Comparison of ENCODE assay signal across 34 cellular contexts in the genomic region with DNA sequence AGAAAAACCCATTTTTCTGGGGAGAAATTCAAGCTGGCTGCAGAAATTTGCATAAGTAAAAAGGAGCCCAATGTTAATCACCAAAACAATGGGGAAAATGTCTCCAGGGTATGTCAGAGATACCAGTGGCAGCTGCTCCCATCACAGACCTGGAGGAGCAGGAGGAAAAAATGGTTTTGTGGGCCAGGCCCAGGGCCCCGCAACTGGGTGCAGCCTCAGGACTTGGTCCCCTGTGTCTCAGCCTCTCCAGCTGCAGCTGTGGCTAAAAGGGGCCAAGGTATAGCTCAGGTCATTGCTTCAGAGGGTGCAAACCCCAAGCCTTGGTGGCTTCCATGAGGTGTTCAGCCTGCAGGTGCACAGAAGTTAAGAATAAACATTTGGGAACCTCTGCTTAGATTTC.
"Had no signal": no experiment of that assay in that cellular context is flagged by ENCODE, and none has a peak within 500 bp of the region (broad histone marks: within the 10 kb centered on the region; RNA-seq: fewer than 3 reads in every experiment).

No MANE protein-coding gene starts in this region.

- H3K9me3 ChIP-seq: MG63 had no signal

- H3K36me3 ChIP-seq: MG63 had no signal

- H3K27me3 ChIP-seq: MG63 had no signal

- DNase-seq: Karpas-422, Kasumi-1, MG63, MV-4-11, NCI-H1048, NCI-H1092, NCI-H1092 treated with DMSO at 0.1 percent for 48 hours, NCI-H1105, NCI-H1105 treated with DMSO at 0.1 percent for 48 hours, NCI-H1417, NCI-H1417 treated with DMSO at 0.1 percent for 48 hours, NCI-H1436, NCI-H1436 treated with DMSO at 0.1 percent for 48 hours, NCI-H146, NCI-H1694, NCI-H1694 treated with DMSO at 0.1 percent for 48 hours, NCI-H187, NCI-H187 treated with DMSO at 0.1 percent for 48 hours, NCI-H1930, NCI-H2029, NCI-H2029 treated with DMSO at 0.1 percent for 48 hours, NCI-H2081, NCI-H2081 treated with DMSO at 0.1 percent for 48 hours, NCI-H2107, NCI-H2171, NCI-H2171 treated with DMSO at 0.1 percent for 48 hours, NCI-H2227 treated with DMSO at 0.1 percent for 48 hours, NCI-H226, NCI-H345, NCI-H446, NCI-H446 treated with DMSO at 0.1 percent for 48 hours, NCI-H510A, NCI-H510A treated with DMSO at 0.1 percent for 48 hours, NCI-H524 had no signal

- H3K4me3 ChIP-seq: MG63 had no signal
